In genomic region chr7:42096681-42097637, GRCh38 we compare ENCODE assay signal across 11 cellular contexts.
DNase-seq lines count a peak whose midpoint lies in the region; ATAC-seq and TF ChIP-seq lines count a peak whose summit lies in the region.
"Had no signal": no experiment of that assay in that cellular context is flagged by ENCODE, and none has a peak within 500 bp of the region (broad histone marks: within the 10 kb centered on the region; RNA-seq: fewer than 3 reads in every experiment).

No MANE protein-coding gene starts in this region.

- no peaks in the 10 kb centered on the region for H3K9me3 Mint-ChIP-seq in natural killer cell treated with Interleukin-12 subunit alpha and Interleukin-12 subunit beta and Interleukin-15 and Interleukin-18, amount 100 ng/mL, for 72 hours
- H3K9me3 Mint-ChIP-seq: activated T-helper 17 cell treated with anti-CD3 and anti-CD28 coated beads, Interleukin-2, amount 50 U/mL, for 72 hours had no signal

- POLR2A ChIA-PET in HEK293T (lab: Yijun Ruan, JAX): no interaction called here

- H3K4me3 Mint-ChIP-seq in natural killer cell treated with Interleukin-12 subunit alpha and Interleukin-12 subunit beta and Interleukin-15 and Interleukin-18, amount 100 ng/mL, for 72 hours: no peak overlapping the region
- H3K4me3 Mint-ChIP-seq: activated T-helper 17 cell treated with anti-CD3 and anti-CD28 coated beads, Interleukin-2, amount 50 U/mL, for 72 hours had no signal

- H3K36me3 ChIP-seq in mammary epithelial cell (ENCODE audit: insufficient read depth, low read length): no peaks in the 10 kb centered on the region
- H3K36me3 ChIP-seq in left lung: no peaks in the 10 kb centered on the region
- no peaks in the 10 kb centered on the region for H3K36me3 ChIP-seq in skeletal muscle tissue (ENCODE audit: control insufficient read depth in 3 of 3, insufficient read depth in 3 of 3, low read length in 3 of 3)

- peak overlapping the region; percentile 37 for H3K27ac ChIP-seq in mammary epithelial cell (ENCODE audit: insufficient read depth, low read depth, low read length)
- no peak overlapping the region for H3K27ac ChIP-seq in left lung
- peak overlapping the region; percentile 52 for H3K27ac ChIP-seq in skeletal muscle tissue (ENCODE audit: low read depth, low read length)

- H3K79me2 ChIP-seq in mammary epithelial cell (ENCODE audit: insufficient read depth, low read length): peaks cover 13% of the 10 kb centered on the region

- no peaks in the 10 kb centered on the region for H3K27me3 Mint-ChIP-seq in natural killer cell treated with Interleukin-12 subunit alpha and Interleukin-12 subunit beta and Interleukin-15 and Interleukin-18, amount 100 ng/mL, for 72 hours
- H3K27me3 Mint-ChIP-seq: activated T-helper 17 cell treated with anti-CD3 and anti-CD28 coated beads, Interleukin-2, amount 50 U/mL, for 72 hours had no signal

- no peak overlapping the region for H2AFZ ChIP-seq in mammary epithelial cell (ENCODE audit: low read depth, low read length)

- in situ Hi-C loops in mammary epithelial cell (cut with MboI; ENCODE audit: low sequenced_read_pairs in 2 of 2): no loop called here

- intact Hi-C loops in mammary epithelial cell (cut with micrococcal nuclease) (loop anchor here (10.0 kb wide), 1 partner anchor 138 kb away; the partner anchor contains the start of gene GLI3), left lung (cut with DNase I) (no loop called here)

- CTCF ChIA-PET in HEK293T (lab: Yijun Ruan, JAX) (interaction anchor here (1.2 kb wide), 1 partner anchor 89 kb away, joined by 3 read pairs; no protein-coding TSS in a partner anchor), mammary epithelial cell (lab: Charles Lee; ENCODE audit: low non-redundant PET) (interaction anchor here (0.6 to 0.8 kb wide), 2 partner anchors 148 to 746 kb away, joined by 3 read pairs; no protein-coding TSS in a partner anchor)

- TF ChIP-seq CTCF in mammary epithelial cell (conservative IDR thresholded peaks at IDR 0.05 in 1 of 2, IDR thresholded peaks at IDR 0.05 in 1 of 2; ENCODE audit: extremely low read depth in 1 of 2, insufficient read depth in 1 of 2, low read depth in 1 of 2, low read length in 2 of 2) (no peak), left lung (IDR thresholded peaks at IDR 0.05) (no peak)

- no peak overlapping the region for H3K27ac Mint-ChIP-seq in natural killer cell treated with Interleukin-12 subunit alpha and Interleukin-12 subunit beta and Interleukin-15 and Interleukin-18, amount 100 ng/mL, for 72 hours
- H3K27ac Mint-ChIP-seq: activated T-helper 17 cell treated with anti-CD3 and anti-CD28 coated beads, Interleukin-2, amount 50 U/mL, for 72 hours had no signal

- ATAC-seq in left lung: peak; percentile 13
- no peak for ATAC-seq in natural killer cell treated with Interleukin-12 subunit alpha and Interleukin-12 subunit beta and Interleukin-15 and Interleukin-18, amount 100 ng/mL, for 72 hours
- ATAC-seq: activated T-helper 17 cell treated with anti-CD3 and anti-CD28 coated beads, Interleukin-2, amount 50 U/mL, for 72 hours had no signal

- H3K9ac ChIP-seq in mammary epithelial cell (ENCODE audit: insufficient read depth, low read length) (no peak overlapping the region), skeletal muscle tissue (ENCODE audit: low read depth in 1 of 3, low read length in 3 of 3) (peak overlapping the region in 2 of 3 donors; percentile 11 to 68)

- H3K4me1 ChIP-seq in mammary epithelial cell (ENCODE audit: insufficient read depth, low read length) (peaks cover 41% of the 10 kb centered on the region), left lung (peaks cover 4 to 12% of the 10 kb centered on the region in 2 donors), skeletal muscle tissue (ENCODE audit: control insufficient read depth in 3 of 3, insufficient read depth in 3 of 3, low read length in 3 of 3) (peaks cover 20 to 25% (median 20%) of the 10 kb centered on the region in 3 donors)

- peaks cover 0 to 12% of the 10 kb centered on the region in 2 donors for H3K4me1 Mint-ChIP-seq in natural killer cell treated with Interleukin-12 subunit alpha and Interleukin-12 subunit beta and Interleukin-15 and Interleukin-18, amount 100 ng/mL, for 72 hours (ENCODE audit: low read depth in 2 of 2)
- H3K4me1 Mint-ChIP-seq: activated T-helper 17 cell treated with anti-CD3 and anti-CD28 coated beads, Interleukin-2, amount 50 U/mL, for 72 hours had no signal

- H3K9me3 ChIP-seq in mammary epithelial cell (replicated peaks; ENCODE audit: insufficient read depth, low read length) (no peaks in the 10 kb centered on the region), left lung (no peaks in the 10 kb centered on the region), skeletal muscle tissue (ENCODE audit: control insufficient read depth in 3 of 3, low read length in 3 of 3) (no peaks in the 10 kb centered on the region)

- no peak overlapping the region for H3K4me2 ChIP-seq in mammary epithelial cell (ENCODE audit: insufficient read depth, low read depth, low read length)

- WGBS in mammary epithelial cell (ENCODE audit: low coverage, missing lambda C conversion rate): 53% methylated on average over 11 of the region's 12 CpGs

- no peaks in the 10 kb centered on the region for H3K36me3 Mint-ChIP-seq in natural killer cell treated with Interleukin-12 subunit alpha and Interleukin-12 subunit beta and Interleukin-15 and Interleukin-18, amount 100 ng/mL, for 72 hours

- DNase-seq in HEK293T (ENCODE audit: extremely low spot score): no peak
- peak; percentile 23 for DNase-seq in mammary epithelial cell
- peak in 1 of 2 donors; percentile 67 for DNase-seq in left lung
- DNase-seq in natural killer cell treated with Interleukin-12 subunit alpha and Interleukin-12 subunit beta and Interleukin-15 and Interleukin-18, amount 100 ng/mL, for 72 hours (ENCODE audit: low spot score): no peak
- DNase-seq in middle frontal gyrus (ENCODE audit: extremely low spot score, low spot score): no peak
- no peak for DNase-seq in activated T-cell treated with anti-CD3 and anti-CD28 coated beads for 4 hours
- no peak for DNase-seq in GDM1 (lab: John Stamatoyannopoulos, UW)
- DNase-seq: activated CD4-positive, CD25-positive, alpha-beta regulatory T cell; NCI-H187 treated with DMSO at 0.1 percent for 48 hours had no signal

- no TSS peak for BruUV-seq in mammary epithelial cell (replicated peaks; lab: Mats Ljungman, UMichigan)

- H3K27me3 ChIP-seq in mammary epithelial cell (ENCODE audit: insufficient read depth, low read length) (no peaks in the 10 kb centered on the region), left lung (no peaks in the 10 kb centered on the region), skeletal muscle tissue (ENCODE audit: control insufficient read depth in 3 of 3, insufficient read depth in 3 of 3, low read length in 3 of 3) (no peaks in the 10 kb centered on the region)

- dilution Hi-C loops in mammary epithelial cell (cut with HindIII; ENCODE audit: low sequenced_read_pairs): no loop called here

- H3K4me3 ChIP-seq in mammary epithelial cell (replicated peaks in 1 of 3; ENCODE audit: insufficient read depth in 1 of 3, low read depth in 2 of 3, low read length in 3 of 3) (no peak overlapping the region), left lung (no peak overlapping the region), skeletal muscle tissue (ENCODE audit: low read length in 3 of 3) (peak overlapping the region in 2 of 3 donors; percentile 11 to 35)

- no peaks in the 10 kb centered on the region for H4K20me1 ChIP-seq in mammary epithelial cell (ENCODE audit: insufficient read depth, low read length)

TF ChIP-seq in HEK293T, 16 proteins besides CTCF, POLR2A, EP300 and RAD21:
- TF ChIP-seq SUZ12 (IDR thresholded peaks at IDR 0.05) (no peak), PKNOX1 (IDR thresholded peaks at IDR 0.05) (peak; percentile 4; the same call in 1 of the 2 replicates)

Comparison
In these comparisons a context has a peak if more than half of its experiments do, and no peak if none do; other contexts are left out.
1. H3K27ac ChIP-seq: peak in mammary epithelial cell (single experiment) and skeletal muscle tissue (single experiment); none in left lung (0 of 2).
2. H3K4me3 ChIP-seq: peak in skeletal muscle tissue (2 of 3); none in mammary epithelial cell (0 of 3) and left lung (0 of 2).